In genomic region chr4:98939892-98940298, GRCh38 we compare ENCODE assay signal across 8 cellular contexts. TPM values are rescaled to one million over a fixed set of nuclear protein-coding genes. Genes with fewer than 3 reads are reported as not detected.
A peak's percentile ranks its signal among the peaks of the same experiment; 100 is the strongest.
DNase-seq lines count a peak whose midpoint lies in the region; ATAC-seq, FAIRE-seq and TF ChIP-seq lines count a peak whose summit lies in the region.

No MANE protein-coding gene starts in this region.

- POLR2A ChIA-PET in RWPE1 (lab: Yijun Ruan, JAX; ENCODE audit: low non-redundant PET), result no interaction called here

- in situ Hi-C loops in G401 (cut with HindIII; ENCODE audit: low sequenced_read_pairs), result no loop called here

- TF ChIP-seq CTCF in RWPE1 (conservative IDR thresholded peaks at IDR 0.05; ENCODE audit: low read depth) (peak; percentile 76), neural crest cell (conservative IDR thresholded peaks at IDR 0.05) (peak; percentile 85)

- peak; percentile 95 for FAIRE-seq in A204.1 (lab: Jason Lieb, UNC)

- peak; percentile 52 for ATAC-seq in HG02885 (IDR thresholded peaks at IDR 0.05; ENCODE audit: poor library complexity, unreplicated experiment)
- peak; percentile 38 for ATAC-seq in esophagus mucosa

- no peak overlapping the region for H3K27ac Mint-ChIP-seq in neural crest cell (ENCODE audit: unreplicated experiment)

- CTCF ChIA-PET in RWPE1 (lab: Yijun Ruan, JAX), result interaction anchor here (0.9 to 1.1 kb wide), 2 partner anchors 116 to 148 kb away, joined by 3 to 5 read pairs; partner anchors contain the start of gene ADH5

- H3K27me3 Mint-ChIP-seq in neural crest cell (ENCODE audit: low read depth), result no peaks in the 10 kb centered on the region

- no peak overlapping the region for H3K4me3 Mint-ChIP-seq in neural crest cell

- H3K36me3 Mint-ChIP-seq in neural crest cell (ENCODE audit: low read depth), result no peaks in the 10 kb centered on the region

- no peak overlapping the region for H3K27ac ChIP-seq in RWPE1

- H3K4me1 Mint-ChIP-seq in neural crest cell, result peaks cover 4% of the 10 kb centered on the region

- DNase-seq in G401 (ENCODE audit: low spot score) (peak; percentile 74), RWPE1 (ENCODE audit: low spot score) (peak; percentile 48), neural crest cell (ENCODE audit: low read depth, low spot score) (peak; percentile 8), NOMO-1 treated with dmso at 0.1 percent for 144 hours (lab: John Stamatoyannopoulos, UW; ENCODE audit: unreplicated experiment) (no peak)
- DNase-seq in stimulated activated CD4-positive, alpha-beta T cell treated with anti-CD3 and anti-CD28 coated beads, Interleukin-2, amount 100 ng/mL, for 24 hours, result no peak

- H3K9me3 Mint-ChIP-seq in neural crest cell, result no peaks in the 10 kb centered on the region

RNA-seq across cellular contexts. Expression of gene EIF4E, which starts 11.0 kb away (rescaled TPM):
- total RNA-seq in G401 (2014; rRNA removed; shearing (Covaris generic)), result 186 and 308 TPM in 2 replicates
- 79.7 TPM for total RNA-seq in esophagus mucosa
- 144 and 145 TPM in 2 replicates for total RNA-seq in neural crest cell

RNA-seq across cellular contexts. Expression of gene METAP1, which starts 55.6 kb away (rescaled TPM):
- 48.9 and 53.9 TPM in 2 replicates for total RNA-seq in G401 (2014; rRNA removed; shearing (Covaris generic))
- total RNA-seq in esophagus mucosa (75.4 TPM), neural crest cell (52.1 and 54.4 TPM in 2 replicates)

Comparison
In these comparisons a context has a peak if more than half of its experiments do, and no peak if none do; other contexts are left out.
1. DNase-seq: peak in G401 (single experiment), RWPE1 (single experiment) and neural crest cell (single experiment); none in stimulated activated CD4-positive, alpha-beta T cell treated with anti-CD3 and anti-CD28 coated beads, Interleukin-2, amount 100 ng/mL, for 24 hours (0 of 2) and NOMO-1 treated with dmso at 0.1 percent for 144 hours (single experiment).